In the genomic region with DNA sequence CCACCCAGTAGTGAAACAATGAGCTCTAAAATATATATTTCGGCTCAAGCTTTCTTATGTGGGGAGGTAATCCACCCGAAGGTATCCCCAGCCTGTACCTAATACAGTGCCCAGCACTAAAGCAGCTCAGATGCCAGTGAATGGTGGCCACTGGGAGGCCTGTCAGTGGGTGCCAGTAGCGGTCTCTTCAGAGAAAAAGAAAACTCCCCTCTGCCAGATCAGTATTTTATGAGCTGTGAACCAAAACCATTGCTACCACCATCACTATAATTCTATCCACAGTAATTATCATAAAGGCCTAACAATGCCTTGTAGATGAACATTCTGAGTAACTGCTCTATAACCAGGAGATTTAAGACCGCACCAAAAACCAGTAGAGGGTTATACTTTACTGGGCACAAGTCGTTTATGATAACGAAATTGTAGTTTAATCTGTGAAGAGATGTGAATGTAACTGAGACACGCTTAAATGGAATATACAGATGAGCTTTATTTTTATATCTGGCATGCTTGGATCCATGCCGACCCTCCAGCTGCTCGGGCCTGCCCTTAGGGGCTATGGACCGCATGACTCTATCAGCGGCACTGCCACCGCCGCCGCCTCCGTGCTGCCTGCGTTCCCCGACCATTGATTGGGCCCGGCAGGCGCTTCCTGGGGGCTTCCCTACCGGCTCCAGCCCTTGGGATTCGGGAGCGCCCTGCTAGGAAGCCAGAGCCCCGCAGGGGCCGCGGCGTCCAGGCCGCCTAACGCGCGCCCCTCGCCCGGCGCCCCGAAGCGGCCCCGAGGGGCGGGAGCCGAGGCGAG, we compare ENCODE assay signal across 1 cellular context.
A peak's percentile ranks its signal among the peaks of the same experiment; 100 is the strongest.
TF ChIP-seq lines count a peak whose summit lies in the region.

No MANE protein-coding gene starts in this region.

TF ChIP-seq in GM12878, 131 proteins besides CTCF, POLR2A, EP300 and RAD21 (continued from another document and continues in another):
- TF ChIP-seq, protein P1, sequence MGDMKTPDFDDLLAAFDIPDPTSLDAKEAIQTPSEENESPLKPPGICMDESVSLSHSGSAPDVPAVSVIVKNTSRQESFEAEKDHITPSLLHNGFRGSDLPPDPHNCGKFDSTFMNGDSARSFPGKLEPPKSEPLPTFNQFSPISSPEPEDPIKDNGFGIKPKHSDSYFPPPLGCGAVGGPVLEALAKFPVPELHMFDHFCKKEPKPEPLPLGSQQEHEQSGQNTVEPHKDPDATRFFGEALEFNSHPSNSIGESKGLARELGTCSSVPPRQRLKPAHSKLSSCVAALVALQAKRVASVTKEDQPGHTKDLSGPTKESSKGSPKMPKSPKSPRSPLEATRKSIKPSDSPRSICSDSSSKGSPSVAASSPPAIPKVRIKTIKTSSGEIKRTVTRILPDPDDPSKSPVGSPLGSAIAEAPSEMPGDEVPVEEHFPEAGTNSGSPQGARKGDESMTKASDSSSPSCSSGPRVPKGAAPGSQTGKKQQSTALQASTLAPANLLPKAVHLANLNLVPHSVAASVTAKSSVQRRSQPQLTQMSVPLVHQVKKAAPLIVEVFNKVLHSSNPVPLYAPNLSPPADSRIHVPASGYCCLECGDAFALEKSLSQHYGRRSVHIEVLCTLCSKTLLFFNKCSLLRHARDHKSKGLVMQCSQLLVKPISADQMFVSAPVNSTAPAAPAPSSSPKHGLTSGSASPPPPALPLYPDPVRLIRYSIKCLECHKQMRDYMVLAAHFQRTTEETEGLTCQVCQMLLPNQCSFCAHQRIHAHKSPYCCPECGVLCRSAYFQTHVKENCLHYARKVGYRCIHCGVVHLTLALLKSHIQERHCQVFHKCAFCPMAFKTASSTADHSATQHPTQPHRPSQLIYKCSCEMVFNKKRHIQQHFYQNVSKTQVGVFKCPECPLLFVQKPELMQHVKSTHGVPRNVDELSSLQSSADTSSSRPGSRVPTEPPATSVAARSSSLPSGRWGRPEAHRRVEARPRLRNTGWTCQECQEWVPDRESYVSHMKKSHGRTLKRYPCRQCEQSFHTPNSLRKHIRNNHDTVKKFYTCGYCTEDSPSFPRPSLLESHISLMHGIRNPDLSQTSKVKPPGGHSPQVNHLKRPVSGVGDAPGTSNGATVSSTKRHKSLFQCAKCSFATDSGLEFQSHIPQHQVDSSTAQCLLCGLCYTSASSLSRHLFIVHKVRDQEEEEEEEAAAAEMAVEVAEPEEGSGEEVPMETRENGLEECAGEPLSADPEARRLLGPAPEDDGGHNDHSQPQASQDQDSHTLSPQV (IDR thresholded peaks at IDR 0.05) = no peak
- TF ChIP-seq GATAD2B (conservative IDR thresholded peaks at IDR 0.05; ENCODE audit: low read depth) (peak; percentile 91; the same call in 1 of the 2 replicates), SREBF2 (IDR thresholded peaks at IDR 0.05; ENCODE audit: low read length) (no peak), ASH2L (IDR thresholded peaks at IDR 0.05; ENCODE audit: borderline replicate concordance, low read depth) (no peak), SUPT20H (IDR thresholded peaks at IDR 0.05; ENCODE audit: borderline replicate concordance, control insufficient read depth, low read depth, low read length) (no peak), HDAC2 (IDR thresholded peaks at IDR 0.05) (no peak), HDGF (IDR thresholded peaks at IDR 0.05) (no peak), SMC3 (IDR thresholded peaks at IDR 0.05; ENCODE audit: borderline replicate concordance, low read length) (peak; percentile 26; the same call in 1 of the 2 replicates), SIN3A (IDR thresholded peaks at IDR 0.05; ENCODE audit: low read depth, low read length) (no peak), TBL1XR1 (IDR thresholded peaks at IDR 0.05; ENCODE audit: low read depth, low read length) (no peak), TARDBP (IDR thresholded peaks at IDR 0.05; ENCODE audit: borderline replicate concordance) (no peak), TCF12 (IDR thresholded peaks at IDR 0.05; ENCODE audit: low read depth, low read length) (no peak), EZH2 (IDR thresholded peaks at IDR 0.05; ENCODE audit: borderline replicate concordance, control insufficient read depth, low read depth, low read length) (no peak), POU2F2 (IDR thresholded peaks at IDR 0.05; ENCODE audit: borderline replicate concordance, low read depth, low read length) (no peak), ZNF24 (IDR thresholded peaks at IDR 0.05) (0 out of 2 replicates have a peak, but pooled peaks have one; percentile 7), TCF7 (IDR thresholded peaks at IDR 0.05; ENCODE audit: borderline replicate concordance) (no peak), YBX1 (IDR thresholded peaks at IDR 0.05) (no peak), STAT3 (IDR thresholded peaks at IDR 0.05; ENCODE audit: low read depth, low read length) (no peak), NFXL1 (IDR thresholded peaks at IDR 0.05; ENCODE audit: borderline replicate concordance) (no peak), NBN (IDR thresholded peaks at IDR 0.05) (no peak), SMAD5 (IDR thresholded peaks at IDR 0.05; ENCODE audit: low read depth) (no peak), RCOR1 (conservative IDR thresholded peaks at IDR 0.05; ENCODE audit: low read depth, low read length) (no peak), BCL11A (IDR thresholded peaks at IDR 0.05; ENCODE audit: low read depth, low read length) (no peak), NFYA (IDR thresholded peaks at IDR 0.05; ENCODE audit: borderline replicate concordance, low read depth, low read length) (no peak), NRF1 (conservative IDR thresholded peaks at IDR 0.05; ENCODE audit: low read depth, low read length) (no peak), IRF4 (IDR thresholded peaks at IDR 0.05; ENCODE audit: low read depth, low read length) (no peak), ZNF384 (IDR thresholded peaks at IDR 0.05; ENCODE audit: borderline replicate concordance, low read depth, low read length) (no peak)
- TF ChIP-seq, protein P2, sequence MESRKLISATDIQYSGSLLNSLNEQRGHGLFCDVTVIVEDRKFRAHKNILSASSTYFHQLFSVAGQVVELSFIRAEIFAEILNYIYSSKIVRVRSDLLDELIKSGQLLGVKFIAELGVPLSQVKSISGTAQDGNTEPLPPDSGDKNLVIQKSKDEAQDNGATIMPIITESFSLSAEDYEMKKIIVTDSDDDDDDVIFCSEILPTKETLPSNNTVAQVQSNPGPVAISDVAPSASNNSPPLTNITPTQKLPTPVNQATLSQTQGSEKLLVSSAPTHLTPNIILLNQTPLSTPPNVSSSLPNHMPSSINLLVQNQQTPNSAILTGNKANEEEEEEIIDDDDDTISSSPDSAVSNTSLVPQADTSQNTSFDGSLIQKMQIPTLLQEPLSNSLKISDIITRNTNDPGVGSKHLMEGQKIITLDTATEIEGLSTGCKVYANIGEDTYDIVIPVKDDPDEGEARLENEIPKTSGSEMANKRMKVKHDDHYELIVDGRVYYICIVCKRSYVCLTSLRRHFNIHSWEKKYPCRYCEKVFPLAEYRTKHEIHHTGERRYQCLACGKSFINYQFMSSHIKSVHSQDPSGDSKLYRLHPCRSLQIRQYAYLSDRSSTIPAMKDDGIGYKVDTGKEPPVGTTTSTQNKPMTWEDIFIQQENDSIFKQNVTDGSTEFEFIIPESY (IDR thresholded peaks at IDR 0.05) = no peak
- TF ChIP-seq, protein P3, sequence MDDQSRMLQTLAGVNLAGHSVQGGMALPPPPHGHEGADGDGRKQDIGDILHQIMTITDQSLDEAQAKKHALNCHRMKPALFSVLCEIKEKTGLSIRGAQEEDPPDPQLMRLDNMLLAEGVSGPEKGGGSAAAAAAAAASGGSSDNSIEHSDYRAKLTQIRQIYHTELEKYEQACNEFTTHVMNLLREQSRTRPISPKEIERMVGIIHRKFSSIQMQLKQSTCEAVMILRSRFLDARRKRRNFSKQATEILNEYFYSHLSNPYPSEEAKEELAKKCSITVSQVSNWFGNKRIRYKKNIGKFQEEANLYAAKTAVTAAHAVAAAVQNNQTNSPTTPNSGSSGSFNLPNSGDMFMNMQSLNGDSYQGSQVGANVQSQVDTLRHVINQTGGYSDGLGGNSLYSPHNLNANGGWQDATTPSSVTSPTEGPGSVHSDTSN (IDR thresholded peaks at IDR 0.05; ENCODE audit: insufficient replicate concordance, low read depth, low read length) = no peak
- TF ChIP-seq, protein P4, sequence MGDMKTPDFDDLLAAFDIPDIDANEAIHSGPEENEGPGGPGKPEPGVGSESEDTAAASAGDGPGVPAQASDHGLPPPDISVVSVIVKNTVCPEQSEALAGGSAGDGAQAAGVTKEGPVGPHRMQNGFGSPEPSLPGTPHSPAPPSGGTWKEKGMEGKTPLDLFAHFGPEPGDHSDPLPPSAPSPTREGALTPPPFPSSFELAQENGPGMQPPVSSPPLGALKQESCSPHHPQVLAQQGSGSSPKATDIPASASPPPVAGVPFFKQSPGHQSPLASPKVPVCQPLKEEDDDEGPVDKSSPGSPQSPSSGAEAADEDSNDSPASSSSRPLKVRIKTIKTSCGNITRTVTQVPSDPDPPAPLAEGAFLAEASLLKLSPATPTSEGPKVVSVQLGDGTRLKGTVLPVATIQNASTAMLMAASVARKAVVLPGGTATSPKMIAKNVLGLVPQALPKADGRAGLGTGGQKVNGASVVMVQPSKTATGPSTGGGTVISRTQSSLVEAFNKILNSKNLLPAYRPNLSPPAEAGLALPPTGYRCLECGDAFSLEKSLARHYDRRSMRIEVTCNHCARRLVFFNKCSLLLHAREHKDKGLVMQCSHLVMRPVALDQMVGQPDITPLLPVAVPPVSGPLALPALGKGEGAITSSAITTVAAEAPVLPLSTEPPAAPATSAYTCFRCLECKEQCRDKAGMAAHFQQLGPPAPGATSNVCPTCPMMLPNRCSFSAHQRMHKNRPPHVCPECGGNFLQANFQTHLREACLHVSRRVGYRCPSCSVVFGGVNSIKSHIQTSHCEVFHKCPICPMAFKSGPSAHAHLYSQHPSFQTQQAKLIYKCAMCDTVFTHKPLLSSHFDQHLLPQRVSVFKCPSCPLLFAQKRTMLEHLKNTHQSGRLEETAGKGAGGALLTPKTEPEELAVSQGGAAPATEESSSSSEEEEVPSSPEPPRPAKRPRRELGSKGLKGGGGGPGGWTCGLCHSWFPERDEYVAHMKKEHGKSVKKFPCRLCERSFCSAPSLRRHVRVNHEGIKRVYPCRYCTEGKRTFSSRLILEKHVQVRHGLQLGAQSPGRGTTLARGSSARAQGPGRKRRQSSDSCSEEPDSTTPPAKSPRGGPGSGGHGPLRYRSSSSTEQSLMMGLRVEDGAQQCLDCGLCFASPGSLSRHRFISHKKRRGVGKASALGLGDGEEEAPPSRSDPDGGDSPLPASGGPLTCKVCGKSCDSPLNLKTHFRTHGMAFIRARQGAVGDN (IDR thresholded peaks at IDR 0.05) = peak; percentile 40; the same call in 1 of the 2 replicates
- TF ChIP-seq, protein P5, sequence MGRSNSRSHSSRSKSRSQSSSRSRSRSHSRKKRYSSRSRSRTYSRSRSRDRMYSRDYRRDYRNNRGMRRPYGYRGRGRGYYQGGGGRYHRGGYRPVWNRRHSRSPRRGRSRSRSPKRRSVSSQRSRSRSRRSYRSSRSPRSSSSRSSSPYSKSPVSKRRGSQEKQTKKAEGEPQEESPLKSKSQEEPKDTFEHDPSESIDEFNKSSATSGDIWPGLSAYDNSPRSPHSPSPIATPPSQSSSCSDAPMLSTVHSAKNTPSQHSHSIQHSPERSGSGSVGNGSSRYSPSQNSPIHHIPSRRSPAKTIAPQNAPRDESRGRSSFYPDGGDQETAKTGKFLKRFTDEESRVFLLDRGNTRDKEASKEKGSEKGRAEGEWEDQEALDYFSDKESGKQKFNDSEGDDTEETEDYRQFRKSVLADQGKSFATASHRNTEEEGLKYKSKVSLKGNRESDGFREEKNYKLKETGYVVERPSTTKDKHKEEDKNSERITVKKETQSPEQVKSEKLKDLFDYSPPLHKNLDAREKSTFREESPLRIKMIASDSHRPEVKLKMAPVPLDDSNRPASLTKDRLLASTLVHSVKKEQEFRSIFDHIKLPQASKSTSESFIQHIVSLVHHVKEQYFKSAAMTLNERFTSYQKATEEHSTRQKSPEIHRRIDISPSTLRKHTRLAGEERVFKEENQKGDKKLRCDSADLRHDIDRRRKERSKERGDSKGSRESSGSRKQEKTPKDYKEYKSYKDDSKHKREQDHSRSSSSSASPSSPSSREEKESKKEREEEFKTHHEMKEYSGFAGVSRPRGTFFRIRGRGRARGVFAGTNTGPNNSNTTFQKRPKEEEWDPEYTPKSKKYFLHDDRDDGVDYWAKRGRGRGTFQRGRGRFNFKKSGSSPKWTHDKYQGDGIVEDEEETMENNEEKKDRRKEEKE (IDR thresholded peaks at IDR 0.05) = no peak
- TF ChIP-seq, protein P6, sequence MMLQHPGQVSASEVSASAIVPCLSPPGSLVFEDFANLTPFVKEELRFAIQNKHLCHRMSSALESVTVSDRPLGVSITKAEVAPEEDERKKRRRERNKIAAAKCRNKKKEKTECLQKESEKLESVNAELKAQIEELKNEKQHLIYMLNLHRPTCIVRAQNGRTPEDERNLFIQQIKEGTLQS (IDR thresholded peaks at IDR 0.05; ENCODE audit: borderline replicate concordance, extremely low read depth, low read depth, low read length) = no peak
- TF ChIP-seq, protein P7, sequence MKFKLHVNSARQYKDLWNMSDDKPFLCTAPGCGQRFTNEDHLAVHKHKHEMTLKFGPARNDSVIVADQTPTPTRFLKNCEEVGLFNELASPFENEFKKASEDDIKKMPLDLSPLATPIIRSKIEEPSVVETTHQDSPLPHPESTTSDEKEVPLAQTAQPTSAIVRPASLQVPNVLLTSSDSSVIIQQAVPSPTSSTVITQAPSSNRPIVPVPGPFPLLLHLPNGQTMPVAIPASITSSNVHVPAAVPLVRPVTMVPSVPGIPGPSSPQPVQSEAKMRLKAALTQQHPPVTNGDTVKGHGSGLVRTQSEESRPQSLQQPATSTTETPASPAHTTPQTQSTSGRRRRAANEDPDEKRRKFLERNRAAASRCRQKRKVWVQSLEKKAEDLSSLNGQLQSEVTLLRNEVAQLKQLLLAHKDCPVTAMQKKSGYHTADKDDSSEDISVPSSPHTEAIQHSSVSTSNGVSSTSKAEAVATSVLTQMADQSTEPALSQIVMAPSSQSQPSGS (IDR thresholded peaks at IDR 0.05; ENCODE audit: low read length) = 0 out of 2 replicates have a peak, but pooled peaks have one; percentile 21
- TF ChIP-seq, protein P8, sequence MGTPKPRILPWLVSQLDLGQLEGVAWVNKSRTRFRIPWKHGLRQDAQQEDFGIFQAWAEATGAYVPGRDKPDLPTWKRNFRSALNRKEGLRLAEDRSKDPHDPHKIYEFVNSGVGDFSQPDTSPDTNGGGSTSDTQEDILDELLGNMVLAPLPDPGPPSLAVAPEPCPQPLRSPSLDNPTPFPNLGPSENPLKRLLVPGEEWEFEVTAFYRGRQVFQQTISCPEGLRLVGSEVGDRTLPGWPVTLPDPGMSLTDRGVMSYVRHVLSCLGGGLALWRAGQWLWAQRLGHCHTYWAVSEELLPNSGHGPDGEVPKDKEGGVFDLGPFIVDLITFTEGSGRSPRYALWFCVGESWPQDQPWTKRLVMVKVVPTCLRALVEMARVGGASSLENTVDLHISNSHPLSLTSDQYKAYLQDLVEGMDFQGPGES (IDR thresholded peaks at IDR 0.05) = no peak
- TF ChIP-seq, protein P9, sequence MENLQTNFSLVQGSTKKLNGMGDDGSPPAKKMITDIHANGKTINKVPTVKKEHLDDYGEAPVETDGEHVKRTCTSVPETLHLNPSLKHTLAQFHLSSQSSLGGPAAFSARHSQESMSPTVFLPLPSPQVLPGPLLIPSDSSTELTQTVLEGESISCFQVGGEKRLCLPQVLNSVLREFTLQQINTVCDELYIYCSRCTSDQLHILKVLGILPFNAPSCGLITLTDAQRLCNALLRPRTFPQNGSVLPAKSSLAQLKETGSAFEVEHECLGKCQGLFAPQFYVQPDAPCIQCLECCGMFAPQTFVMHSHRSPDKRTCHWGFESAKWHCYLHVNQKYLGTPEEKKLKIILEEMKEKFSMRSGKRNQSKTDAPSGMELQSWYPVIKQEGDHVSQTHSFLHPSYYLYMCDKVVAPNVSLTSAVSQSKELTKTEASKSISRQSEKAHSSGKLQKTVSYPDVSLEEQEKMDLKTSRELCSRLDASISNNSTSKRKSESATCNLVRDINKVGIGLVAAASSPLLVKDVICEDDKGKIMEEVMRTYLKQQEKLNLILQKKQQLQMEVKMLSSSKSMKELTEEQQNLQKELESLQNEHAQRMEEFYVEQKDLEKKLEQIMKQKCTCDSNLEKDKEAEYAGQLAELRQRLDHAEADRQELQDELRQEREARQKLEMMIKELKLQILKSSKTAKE (IDR thresholded peaks at IDR 0.05; ENCODE audit: low read depth, poor library complexity, severe bottlenecking) = peak; percentile 34
